ENCODE assay signal across 1 cellular context in genomic region chr5:861442-862366, GRCh38.
TF ChIP-seq lines count a peak whose summit lies in the region.

No MANE protein-coding gene starts in this region.

TF ChIP-seq in SK-N-SH treated with all-trans-retinoic acid at 6 μM for 48 hours, 23 proteins besides CTCF, POLR2A, EP300 and RAD21 (continued from another document):
- TF ChIP-seq CREB5 (CRISPR knock-in tag; IDR thresholded peaks at IDR 0.05; ENCODE audit: low read depth), result no peak
- no peak for TF ChIP-seq PATZ1 (CRISPR knock-in tag; IDR thresholded peaks at IDR 0.05; ENCODE audit: borderline replicate concordance)
- no peak for TF ChIP-seq ZFP3 (CRISPR knock-in tag; IDR thresholded peaks at IDR 0.05)
